In genomic region chr9:6805532-6805931, GRCh38 we compare ENCODE assay signal across 13 cellular contexts. TPM values are rescaled to one million over a fixed set of nuclear protein-coding genes. Genes with fewer than 3 reads are reported as not detected.
DNase-seq lines count a peak whose midpoint lies in the region; ATAC-seq and TF ChIP-seq lines count a peak whose summit lies in the region.
"Had no signal": no experiment of that assay in that cellular context is flagged by ENCODE, and none has a peak within 500 bp of the region (broad histone marks: within the 10 kb centered on the region; RNA-seq: fewer than 3 reads in every experiment).

No MANE protein-coding gene starts in this region.

- CTCF ChIA-PET in RWPE1 (lab: Yijun Ruan, JAX), result no interaction called here

- TF ChIP-seq CTCF in RWPE1 (conservative IDR thresholded peaks at IDR 0.05; ENCODE audit: low read depth) (no peak), vagina (IDR thresholded peaks at IDR 0.05) (no peak)

- H3K4me3 ChIP-seq in vagina, result no peak overlapping the region
- H3K4me3 ChIP-seq: colonic mucosa had no signal

- no peak for ATAC-seq in HG02884 (IDR thresholded peaks at IDR 0.05; ENCODE audit: unreplicated experiment)
- ATAC-seq: activated T-cell treated with anti-CD3 and anti-CD28 coated beads, Interleukin-2, amount 50 U/mL, for 72 hours; stimulated activated naive CD8-positive, alpha-beta T cell treated with anti-CD3 and anti-CD28 coated beads, Interleukin-15, amount 100 ng/mL, for 72 hours had no signal

- no peaks in the 10 kb centered on the region for H3K9me3 ChIP-seq in vagina
- H3K9me3 ChIP-seq: colonic mucosa had no signal

- H3K27ac ChIP-seq in RWPE1 (no peak overlapping the region), vagina (no peak overlapping the region)
- H3K27ac ChIP-seq: colonic mucosa, WERI-Rb-1 had no signal

- intact Hi-C loops in vagina (cut with DNase I), result no loop called here

- no peaks in the 10 kb centered on the region for H3K4me1 ChIP-seq in vagina
- H3K4me1 ChIP-seq: colonic mucosa had no signal

- H3K36me3 ChIP-seq in vagina, result peaks cover 0 to 7% of the 10 kb centered on the region in 2 donors
- H3K36me3 ChIP-seq: colonic mucosa had no signal

- peak; percentile 23 for DNase-seq in DMS79 (lab: John Stamatoyannopoulos, UW)
- peak; percentile 7 for DNase-seq in RKO (ENCODE audit: low spot score)
- peak; percentile 68 for DNase-seq in fibroblast of gingiva (ENCODE audit: low read depth)
- DNase-seq in midbrain (lab: John Stamatoyannopoulos, UW), result peak; percentile 10
- no peak for DNase-seq in RWPE1 (ENCODE audit: low spot score)
- no peak for DNase-seq in DMS53 (lab: John Stamatoyannopoulos, UW)
- DNase-seq in vagina (ENCODE audit: extremely low spot score in 2 of 2), result no peak
- DNase-seq: activated T-cell treated with anti-CD3 and anti-CD28 coated beads, Interleukin-2, amount 50 U/mL, for 72 hours; CD8-positive, alpha-beta memory T cell; colonic mucosa; stimulated activated naive CD8-positive, alpha-beta T cell treated with anti-CD3 and anti-CD28 coated beads, Interleukin-15, amount 100 ng/mL, for 72 hours; WERI-Rb-1 had no signal

- POLR2A ChIA-PET in RWPE1 (lab: Yijun Ruan, JAX; ENCODE audit: low non-redundant PET), result no interaction called here

- no peak for TF ChIP-seq POLR2A in vagina (IDR thresholded peaks at IDR 0.05)

- no peaks in the 10 kb centered on the region for H3K27me3 ChIP-seq in vagina
- H3K27me3 ChIP-seq: colonic mucosa had no signal

RNA-seq across cellular contexts. Expression of gene KDM4C, which starts 47.8 kb away (rescaled TPM):
- 35.6 TPM for total RNA-seq in vagina

Comparison
In these comparisons a context has a peak if more than half of its experiments do, and no peak if none do; other contexts are left out.
1. DNase-seq: peak in DMS79 (single experiment), RKO (single experiment), fibroblast of gingiva (single experiment) and midbrain (single experiment); none in RWPE1 (single experiment), DMS53 (single experiment) and vagina (0 of 2).